Comparison of ENCODE assay signal across 1 cellular context in the genomic region with DNA sequence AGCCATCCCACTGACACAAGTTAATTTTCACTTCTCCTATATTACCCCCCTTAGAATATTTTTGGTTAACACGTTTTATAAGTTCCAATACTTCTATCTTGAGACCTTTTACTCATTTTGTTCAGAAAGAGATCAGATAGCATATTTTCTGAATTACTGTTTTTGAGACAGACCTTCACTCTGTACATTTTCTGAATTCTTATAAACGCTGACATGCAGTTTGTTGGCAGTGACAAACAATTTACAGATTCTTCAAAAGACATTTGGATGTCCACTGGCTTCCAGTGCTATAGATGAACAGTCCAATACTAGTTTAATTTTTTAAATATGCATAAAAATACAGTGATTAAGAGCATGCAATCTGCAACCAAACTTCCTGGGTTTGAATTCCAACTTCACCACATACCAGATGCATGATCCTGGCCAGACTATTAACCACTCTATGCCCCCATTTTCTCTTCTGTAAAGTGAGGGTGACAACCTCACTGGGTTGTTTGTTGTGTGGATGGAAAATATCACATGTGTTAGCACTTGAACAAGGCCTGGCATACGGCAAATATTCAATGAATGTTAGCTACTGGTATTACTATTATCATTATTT.
TF ChIP-seq lines count a peak whose summit lies in the region.

No MANE protein-coding gene starts in this region.

TF ChIP-seq in endothelial cell of umbilical vein, 7 proteins besides CTCF, POLR2A, EP300 and RAD21 (continued from another document):
- TF ChIP-seq EZH2 (IDR thresholded peaks at IDR 0.05; ENCODE audit: borderline replicate concordance, low read depth, low read length, severe bottlenecking) (no peak), GATA2 (IDR thresholded peaks at IDR 0.05; ENCODE audit: insufficient read depth, insufficient read length, low read depth, low read length) (no peak)
- TF ChIP-seq, protein P1, sequence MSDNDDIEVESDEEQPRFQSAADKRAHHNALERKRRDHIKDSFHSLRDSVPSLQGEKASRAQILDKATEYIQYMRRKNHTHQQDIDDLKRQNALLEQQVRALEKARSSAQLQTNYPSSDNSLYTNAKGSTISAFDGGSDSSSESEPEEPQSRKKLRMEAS (IDR thresholded peaks at IDR 0.05; ENCODE audit: insufficient read depth, insufficient read length) = no peak
